26 cellular contexts compared by ENCODE assay signal in genomic region chr10:52332815-52333214, GRCh38. TPM values are rescaled to one million over a fixed set of nuclear protein-coding genes. Genes with fewer than 3 reads are reported as not detected.
"Had no signal": no experiment of that assay in that cellular context is flagged by ENCODE, and none has a peak within 500 bp of the region (broad histone marks: within the 10 kb centered on the region; RNA-seq: fewer than 3 reads in every experiment).

No MANE protein-coding gene starts in this region.

- H3K27ac ChIP-seq: heart right ventricle, left lung, lower lobe of right lung, neutrophil, skin epidermis, testis had no signal

- H3K4me3 ChIP-seq: heart right ventricle, left lung, lower lobe of right lung, mucosa of descending colon, skin epidermis, testis had no signal

- H3K4me1 Mint-ChIP-seq: activated CD4-positive, alpha-beta T cell treated with anti-CD3 and anti-CD28 coated beads for 36 hours; activated CD8-positive, alpha-beta memory T cell treated with anti-CD3 and anti-CD28 coated beads, Interleukin-2, amount 10 ng/mL, durations not matched to agents 7 days and 5 days; activated naive CD4-positive, alpha-beta T cell treated with anti-CD3 and anti-CD28 coated beads, Interleukin-2, amount 50 U/mL, for 24 hours; activated naive CD8-positive, alpha-beta T cell treated with anti-CD3 and anti-CD28 coated beads, Interleukin-2, amount 50 U/mL, for 24 hours; nephron had no signal

- H3K27me3 ChIP-seq: left lung, neutrophil, testis had no signal

- H3K36me3 ChIP-seq: heart right ventricle, left lung, lower lobe of right lung, neutrophil had no signal

- H3K4me1 ChIP-seq: heart right ventricle, left lung, lower lobe of right lung, testis had no signal

- H3K9me3 ChIP-seq: heart right ventricle, left lung, lower lobe of right lung, mucosa of descending colon, neutrophil, testis had no signal

- H3K27me3 Mint-ChIP-seq: activated CD4-positive, alpha-beta T cell treated with anti-CD3 and anti-CD28 coated beads for 36 hours; activated CD8-positive, alpha-beta memory T cell treated with anti-CD3 and anti-CD28 coated beads, Interleukin-2, amount 10 ng/mL, durations not matched to agents 7 days and 5 days; activated naive CD8-positive, alpha-beta T cell treated with anti-CD3 and anti-CD28 coated beads, Interleukin-2, amount 50 U/mL, for 24 hours; dendritic cell treated with granulocyte-macrophage colony-stimulating factor and Interleukin-4, amounts not matched to agents 40 ng/mL and 50 ng/mL, for 4 days had no signal

- H3K27ac Mint-ChIP-seq: activated CD4-positive, alpha-beta T cell treated with anti-CD3 and anti-CD28 coated beads for 36 hours; activated CD8-positive, alpha-beta memory T cell treated with anti-CD3 and anti-CD28 coated beads, Interleukin-2, amount 10 ng/mL, durations not matched to agents 7 days and 5 days; activated CD8-positive, alpha-beta T cell treated with anti-CD3 and anti-CD28 coated beads, Interleukin-2, amount 10 ng/mL, durations not matched to agents 7 days and 5 days; activated naive CD4-positive, alpha-beta T cell treated with anti-CD3 and anti-CD28 coated beads, Interleukin-2, amount 50 U/mL, for 24 hours; activated naive CD8-positive, alpha-beta T cell treated with anti-CD3 and anti-CD28 coated beads, Interleukin-2, amount 50 U/mL, for 24 hours; activated T-helper 2 cell treated with anti-CD3 and anti-CD28 coated beads, Interferon-gamma antibody, Interleukin-2, Interleukin-4, amounts not matched to agents 10 μg/mL and 5 μg/mL and 100 μg/mL, durations not matched to agents 14 hours and 24 hours and 36 hours; dendritic cell treated with granulocyte-macrophage colony-stimulating factor and Interleukin-4, amounts not matched to agents 40 ng/mL and 50 ng/mL, for 4 days had no signal

- H3K9me3 Mint-ChIP-seq: activated naive CD4-positive, alpha-beta T cell treated with anti-CD3 and anti-CD28 coated beads, Interleukin-2, amount 50 U/mL, for 24 hours; activated naive CD8-positive, alpha-beta T cell treated with anti-CD3 and anti-CD28 coated beads, Interleukin-2, amount 50 U/mL, for 24 hours; activated T-helper 2 cell treated with anti-CD3 and anti-CD28 coated beads, Interferon-gamma antibody, Interleukin-2, Interleukin-4, amounts not matched to agents 10 μg/mL and 5 μg/mL and 100 μg/mL, durations not matched to agents 14 hours and 24 hours and 36 hours; dendritic cell treated with granulocyte-macrophage colony-stimulating factor and Interleukin-4, amounts not matched to agents 40 ng/mL and 50 ng/mL, for 4 days; nephron had no signal

- H3K4me3 Mint-ChIP-seq: activated CD4-positive, alpha-beta T cell treated with anti-CD3 and anti-CD28 coated beads for 36 hours; activated CD8-positive, alpha-beta memory T cell treated with anti-CD3 and anti-CD28 coated beads, Interleukin-2, amount 10 ng/mL, durations not matched to agents 7 days and 5 days; activated CD8-positive, alpha-beta T cell treated with anti-CD3 and anti-CD28 coated beads, Interleukin-2, amount 10 ng/mL, durations not matched to agents 7 days and 5 days; activated naive CD4-positive, alpha-beta T cell treated with anti-CD3 and anti-CD28 coated beads, Interleukin-2, amount 50 U/mL, for 24 hours; activated naive CD8-positive, alpha-beta T cell treated with anti-CD3 and anti-CD28 coated beads, Interleukin-2, amount 50 U/mL, for 24 hours; dendritic cell treated with granulocyte-macrophage colony-stimulating factor and Interleukin-4, amounts not matched to agents 40 ng/mL and 50 ng/mL, for 4 days; nephron had no signal

- ATAC-seq: activated CD4-positive, alpha-beta T cell treated with anti-CD3 and anti-CD28 coated beads for 36 hours; activated CD8-positive, alpha-beta memory T cell treated with anti-CD3 and anti-CD28 coated beads, Interleukin-2, amount 10 ng/mL, durations not matched to agents 7 days and 5 days; activated CD8-positive, alpha-beta T cell treated with anti-CD3 and anti-CD28 coated beads, Interleukin-2, amount 10 ng/mL, durations not matched to agents 7 days and 5 days; activated naive CD8-positive, alpha-beta T cell treated with anti-CD3 and anti-CD28 coated beads, Interleukin-2, amount 50 U/mL, for 24 hours; heart right ventricle; left lung; lower lobe of right lung; mucosa of descending colon; sciatic nerve; stimulated activated naive CD8-positive, alpha-beta T cell treated with anti-CD3 and anti-CD28 coated beads, Interleukin-15, Interleukin-2, amounts not matched to agents 100 U/mL and 50 U/mL, for 24 hours had no signal

- DNase-seq: activated CD4-positive, alpha-beta T cell treated with anti-CD3 and anti-CD28 coated beads for 36 hours; activated CD4-positive, CD25-positive, alpha-beta regulatory T cell; activated CD8-positive, alpha-beta memory T cell treated with anti-CD3 and anti-CD28 coated beads, Interleukin-2, amount 10 ng/mL, durations not matched to agents 7 days and 5 days; activated CD8-positive, alpha-beta T cell treated with anti-CD3 and anti-CD28 coated beads, Interleukin-2, amount 10 ng/mL, durations not matched to agents 7 days and 5 days; activated naive CD8-positive, alpha-beta T cell treated with anti-CD3 and anti-CD28 coated beads, Interleukin-2, amount 50 U/mL, for 24 hours; activated T-cell treated with anti-CD3 and anti-CD28 coated beads, Interleukin-2, amount 50 U/mL, for 48 hours; amygdala; caudate nucleus; effector CD4-positive, alpha-beta T cell; foreskin melanocyte; heart right ventricle; lower lobe of right lung; mucosa of descending colon; stimulated activated CD4-positive, alpha-beta T cell treated with anti-CD3 and anti-CD28 coated beads, Interleukin-12 subunit alpha, Interleukin-12 subunit beta, amount 100 ng/mL, for 4 hours; stimulated activated CD4-positive, alpha-beta T cell treated with anti-CD3 and anti-CD28 coated beads, Interleukin-4, amount 100 ng/mL, for 1 hour; stimulated activated naive CD8-positive, alpha-beta T cell treated with anti-CD3 and anti-CD28 coated beads, Interleukin-15, Interleukin-2, amounts not matched to agents 100 U/mL and 50 U/mL, for 24 hours; testis; trophoblast cell had no signal

- H3K36me3 Mint-ChIP-seq: activated CD8-positive, alpha-beta memory T cell treated with anti-CD3 and anti-CD28 coated beads, Interleukin-2, amount 10 ng/mL, durations not matched to agents 7 days and 5 days; activated naive CD4-positive, alpha-beta T cell treated with anti-CD3 and anti-CD28 coated beads, Interleukin-2, amount 50 U/mL, for 24 hours had no signal

RNA-seq across cellular contexts. Expression of gene DKK1, which starts 18.7 kb away (rescaled TPM):
- total RNA-seq: activated CD4-positive, alpha-beta T cell treated with anti-CD3 and anti-CD28 coated beads for 36 hours; activated CD8-positive, alpha-beta memory T cell treated with anti-CD3 and anti-CD28 coated beads, Interleukin-2, amount 10 ng/mL, durations not matched to agents 7 days and 5 days; activated CD8-positive, alpha-beta T cell treated with anti-CD3 and anti-CD28 coated beads, Interleukin-2, amount 10 ng/mL, durations not matched to agents 7 days and 5 days; activated T-helper 2 cell treated with anti-CD3 and anti-CD28 coated beads, Interferon-gamma antibody, Interleukin-2, Interleukin-4, amounts not matched to agents 10 μg/mL and 5 μg/mL and 100 μg/mL, durations not matched to agents 14 hours and 24 hours and 36 hours had no signal
